1 cellular context compared by ENCODE assay signal in genomic region chr19:1856698-1857603, GRCh38.
TF ChIP-seq lines count a peak whose summit lies in the region.

No MANE protein-coding gene starts in this region.

TF ChIP-seq in K562, 482 proteins besides CTCF, POLR2A, EP300 and RAD21 (continues in another document):
- TF ChIP-seq ZNF445 (CRISPR knock-in tag; IDR thresholded peaks at IDR 0.05; ENCODE audit: low read depth) (no peak), ZNF184 (CRISPR knock-in tag; IDR thresholded peaks at IDR 0.05) (no peak), ZBTB11 (CRISPR knock-in tag; IDR thresholded peaks at IDR 0.05) (peak in 2 of 3 experiments; percentile 35 to 78; a peak in 2 of 6 replicates), GMEB1 (CRISPR knock-in tag; IDR thresholded peaks at IDR 0.05) (no peak), NFXL1 (CRISPR knock-in tag; IDR thresholded peaks at IDR 0.05) (no peak), XRCC3 (IDR thresholded peaks at IDR 0.05) (no peak), PHTF2 (CRISPR knock-in tag; IDR thresholded peaks at IDR 0.05) (no peak), ZMIZ1 (IDR thresholded peaks at IDR 0.05; ENCODE audit: low read depth in 2 of 2, low read length in 2 of 2) (no peak; a peak in 1 of 4 replicates), ADNP (tag; IDR thresholded peaks at IDR 0.05) (no peak), KLF10 (CRISPR knock-in tag; IDR thresholded peaks at IDR 0.05) (no peak), SETDB1 (IDR thresholded peaks at IDR 0.05; ENCODE audit: low read length) (no peak), ZBTB1 (CRISPR knock-in tag; IDR thresholded peaks at IDR 0.05; ENCODE audit: borderline replicate concordance, low read depth) (0 out of 2 replicates have a peak, but pooled peaks have one; percentile 61), EWSR1 (IDR thresholded peaks at IDR 0.05; ENCODE audit: borderline replicate concordance, low read depth, partially characterized antibody) (no peak), POLR2H (tag; IDR thresholded peaks at IDR 0.05; ENCODE audit: low read depth) (no peak), HES1 (IDR thresholded peaks at IDR 0.05; ENCODE audit: low read depth) (no peak), ZBTB43 (CRISPR knock-in tag; IDR thresholded peaks at IDR 0.05) (no peak), WHSC1 (IDR thresholded peaks at IDR 0.05; ENCODE audit: low read length) (no peak), ZBTB26 (CRISPR knock-in tag; IDR thresholded peaks at IDR 0.05) (no peak), ZNF449 (CRISPR knock-in tag; IDR thresholded peaks at IDR 0.05) (no peak), THRAP3 (IDR thresholded peaks at IDR 0.05; ENCODE audit: borderline replicate concordance) (no peak), ZC3H4 (CRISPR knock-in tag; IDR thresholded peaks at IDR 0.05; ENCODE audit: borderline replicate concordance) (no peak), SMAD3 (CRISPR knock-in tag; conservative IDR thresholded peaks at IDR 0.05) (no peak), CEBPG (CRISPR knock-in tag; IDR thresholded peaks at IDR 0.05) (0 out of 2 replicates have a peak, but pooled peaks have one; percentile 28), CEBPG (tag; conservative IDR thresholded peaks at IDR 0.05 in 1 of 2, IDR thresholded peaks at IDR 0.05 in 1 of 2) (no peak), ZNF318 (IDR thresholded peaks at IDR 0.05; ENCODE audit: borderline replicate concordance in 1 of 2, low read depth in 1 of 2) (no peak), PTTG1 (tag; IDR thresholded peaks at IDR 0.05; ENCODE audit: low read depth) (no peak), KDM5B (IDR thresholded peaks at IDR 0.05; ENCODE audit: insufficient replicate concordance, low read depth, low read length) (peak; percentile 25), SMARCC2 (IDR thresholded peaks at IDR 0.05; ENCODE audit: low read depth) (no peak), MAFG (tag; conservative IDR thresholded peaks at IDR 0.05) (no peak), LEF1 (IDR thresholded peaks at IDR 0.05) (no peak), ZNF695 (CRISPR knock-in tag; IDR thresholded peaks at IDR 0.05) (no peak), JUND (IDR thresholded peaks at IDR 0.05; ENCODE audit: borderline replicate concordance, low read depth, low read length) (peak; percentile 83), JUND (tag; IDR thresholded peaks at IDR 0.05; ENCODE audit: borderline replicate concordance, low read depth, low read length) (peak; percentile 48; the same call in 1 of the 3 replicates), TAF9B (IDR thresholded peaks at IDR 0.05; ENCODE audit: partially characterized antibody) (no peak)
- TF ChIP-seq, protein P1, sequence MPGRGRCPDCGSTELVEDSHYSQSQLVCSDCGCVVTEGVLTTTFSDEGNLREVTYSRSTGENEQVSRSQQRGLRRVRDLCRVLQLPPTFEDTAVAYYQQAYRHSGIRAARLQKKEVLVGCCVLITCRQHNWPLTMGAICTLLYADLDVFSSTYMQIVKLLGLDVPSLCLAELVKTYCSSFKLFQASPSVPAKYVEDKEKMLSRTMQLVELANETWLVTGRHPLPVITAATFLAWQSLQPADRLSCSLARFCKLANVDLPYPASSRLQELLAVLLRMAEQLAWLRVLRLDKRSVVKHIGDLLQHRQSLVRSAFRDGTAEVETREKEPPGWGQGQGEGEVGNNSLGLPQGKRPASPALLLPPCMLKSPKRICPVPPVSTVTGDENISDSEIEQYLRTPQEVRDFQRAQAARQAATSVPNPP (IDR thresholded peaks at IDR 0.05; ENCODE audit: borderline replicate concordance, insufficient read depth, insufficient read length): no peak
